In genomic region chr6:158910484-158911075, GRCh38 we compare ENCODE assay signal across 7 cellular contexts.
DNase-seq lines count a peak whose midpoint lies in the region; ATAC-seq, FAIRE-seq and TF ChIP-seq lines count a peak whose summit lies in the region.

No MANE protein-coding gene starts in this region.

- H3K27ac ChIP-seq in body of pancreas (peak overlapping the region in 2 of 4 donors; percentile 44 to 53), parathyroid adenoma (peak overlapping the region; percentile 80)

- H3K4me3 ChIP-seq in body of pancreas (no peak overlapping the region), parathyroid adenoma (ENCODE audit: low read depth, low read length) (peak overlapping the region; percentile 36)

- H3K79me2 ChIP-seq in parathyroid adenoma: no peaks in the 10 kb centered on the region

- no peak for TF ChIP-seq CTCF in body of pancreas (IDR thresholded peaks at IDR 0.05)
- TF ChIP-seq CTCF in parathyroid adenoma (IDR thresholded peaks at IDR 0.05): no peak

- intact Hi-C loops in body of pancreas (cut with DNase I): no loop called here

- no peak for FAIRE-seq in H54 (lab: Jason Lieb, UNC)

- WGBS in body of pancreas, 2 donors: 54 to 66% methylated on average over 9 of the region's 9 CpGs

- H3K4me1 ChIP-seq in body of pancreas: no peaks in the 10 kb centered on the region
- H3K4me1 ChIP-seq in parathyroid adenoma: peaks cover 17% of the 10 kb centered on the region

- H3K36me3 ChIP-seq in body of pancreas (replicated peaks in 1 of 2; ENCODE audit: insufficient read depth in 1 of 2, low read depth in 2 of 2) (no peaks in the 10 kb centered on the region), parathyroid adenoma (ENCODE audit: control insufficient read depth, insufficient read depth, low read length) (no peaks in the 10 kb centered on the region)

- peak; percentile 58 for ATAC-seq in GM19328 (IDR thresholded peaks at IDR 0.05; ENCODE audit: unreplicated experiment)
- peak; percentile 54 for ATAC-seq in HG03342 (IDR thresholded peaks at IDR 0.05; ENCODE audit: unreplicated experiment)
- ATAC-seq in body of pancreas: peak; percentile 85

- H3K4me2 ChIP-seq in parathyroid adenoma (ENCODE audit: low read length): peak overlapping the region; percentile 72

- H3K27me3 ChIP-seq in body of pancreas (no peaks in the 10 kb centered on the region), parathyroid adenoma (ENCODE audit: control insufficient read depth, insufficient read depth, low read length) (no peaks in the 10 kb centered on the region)

- H3K9me3 ChIP-seq in body of pancreas (peaks cover 0 to 6% (median 0%) of the 10 kb centered on the region in 3 donors), parathyroid adenoma (ENCODE audit: control insufficient read depth, low read length) (no peaks in the 10 kb centered on the region)

- no peak overlapping the region for H3K9ac ChIP-seq in parathyroid adenoma

- TF ChIP-seq POLR2A in body of pancreas (IDR thresholded peaks at IDR 0.05) (no peak), H54 (IDR thresholded peaks at IDR 0.05; ENCODE audit: low read depth, low read length) (no peak)

- H2AFZ ChIP-seq in parathyroid adenoma: peak overlapping the region; percentile 86

- DNase-seq in body of pancreas (peak in 3 of 4 donors; percentile 16 to 27 (median 26)), RKO (ENCODE audit: low spot score) (no peak), H54 (ENCODE audit: insufficient read length, low spot score) (no peak), SHP77 treated with DMSO at 0.1 percent for 48 hours (lab: John Stamatoyannopoulos, UW) (no peak)

Comparison
In these comparisons a context has a peak if more than half of its experiments do, and no peak if none do; other contexts are left out.
1. DNase-seq: peak in body of pancreas (3 of 4); none in RKO (single experiment), H54 (single experiment) and SHP77 treated with DMSO at 0.1 percent for 48 hours (single experiment).
2. Peak in every context shown above with its lines, with median percentiles within 50 percentile points of each other: ATAC-seq.